ENCODE assay signal across 1 cellular context in genomic region chr4:98467627-98468072, GRCh38.
TF ChIP-seq lines count a peak whose summit lies in the region.

No MANE protein-coding gene starts in this region.

TF ChIP-seq in IMR-90, 13 proteins besides CTCF, POLR2A, EP300 and RAD21 (continued from another document):
- TF ChIP-seq RCOR1 (IDR thresholded peaks at IDR 0.05; ENCODE audit: insufficient replicate concordance, low read length) (no peak), MAZ (IDR thresholded peaks at IDR 0.05; ENCODE audit: borderline replicate concordance, low read depth, low read length) (no peak), NFE2L2 (IDR thresholded peaks at IDR 0.05; ENCODE audit: low read depth, low read length) (no peak), CHD1 (IDR thresholded peaks at IDR 0.05; ENCODE audit: low read depth, low read length) (no peak)
